Comparison of ENCODE assay signal across 10 cellular contexts in the genomic region with DNA sequence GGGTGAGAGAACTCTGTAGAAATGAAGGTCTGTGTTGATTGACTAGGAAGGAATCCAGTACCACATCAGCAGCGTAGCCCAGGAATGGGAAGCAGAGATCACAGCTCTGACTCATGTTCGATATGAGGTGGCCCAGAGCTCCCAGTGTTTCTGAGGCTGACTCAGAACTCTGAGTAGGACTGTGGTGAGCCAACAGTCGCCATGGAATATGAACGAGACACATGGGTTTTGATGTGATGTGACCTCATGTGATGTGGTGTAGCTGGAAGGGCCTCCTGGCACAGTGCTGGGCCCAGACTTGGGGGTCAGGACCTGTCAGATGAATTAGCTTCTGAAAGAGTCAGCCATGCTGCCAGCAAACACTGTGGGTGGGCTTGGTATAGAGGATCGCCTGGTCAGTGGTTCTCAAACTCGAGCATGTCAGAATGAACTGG.
A peak's percentile ranks its signal among the peaks of the same experiment; 100 is the strongest.
DNase-seq lines count a peak whose midpoint lies in the region; ATAC-seq and TF ChIP-seq lines count a peak whose summit lies in the region.
"Had no signal": no experiment of that assay in that cellular context is flagged by ENCODE, and none has a peak within 500 bp of the region (broad histone marks: within the 10 kb centered on the region; RNA-seq: fewer than 3 reads in every experiment).

No MANE protein-coding gene starts in this region.

- no peak overlapping the region for H3K4me3 ChIP-seq in fibroblast of mammary gland (ENCODE audit: control insufficient read depth, low read depth, low read length)

- CTCF ChIA-PET in activated CD8-positive, alpha-beta memory T cell treated with anti-CD3 and anti-CD28 coated beads, Interleukin-2, amount 10 ng/mL, durations not matched to agents 7 days and 5 days (lab: Charles Lee): interaction anchor here (1.1 kb wide), 1 partner anchor 12 kb away, joined by 3 read pairs; no protein-coding TSS in a partner anchor

- no peak overlapping the region for H3K4me3 Mint-ChIP-seq in activated CD8-positive, alpha-beta memory T cell treated with anti-CD3 and anti-CD28 coated beads, Interleukin-2, amount 10 ng/mL, durations not matched to agents 7 days and 5 days

- H3K27me3 Mint-ChIP-seq in activated CD8-positive, alpha-beta memory T cell treated with anti-CD3 and anti-CD28 coated beads, Interleukin-2, amount 10 ng/mL, durations not matched to agents 7 days and 5 days: peaks cover 3% of the 10 kb centered on the region

- no peak for ATAC-seq in activated CD8-positive, alpha-beta memory T cell treated with anti-CD3 and anti-CD28 coated beads, Interleukin-2, amount 10 ng/mL, durations not matched to agents 7 days and 5 days
- ATAC-seq in HG02870 (IDR thresholded peaks at IDR 0.05; ENCODE audit: unreplicated experiment) (no peak), HG03095 (IDR thresholded peaks at IDR 0.05; ENCODE audit: unreplicated experiment) (no peak)
- ATAC-seq: right cardiac atrium had no signal

- no peaks in the 10 kb centered on the region for H3K9me3 Mint-ChIP-seq in activated CD8-positive, alpha-beta memory T cell treated with anti-CD3 and anti-CD28 coated beads, Interleukin-2, amount 10 ng/mL, durations not matched to agents 7 days and 5 days (ENCODE audit: low read depth)

- TF ChIP-seq CTCF in fibroblast of mammary gland (conservative IDR thresholded peaks at IDR 0.05; ENCODE audit: control insufficient read depth, insufficient read depth, low read depth, low read length): no peak

- H3K36me3 Mint-ChIP-seq in activated CD8-positive, alpha-beta memory T cell treated with anti-CD3 and anti-CD28 coated beads, Interleukin-2, amount 10 ng/mL, durations not matched to agents 7 days and 5 days: no peaks in the 10 kb centered on the region

- H3K4me1 Mint-ChIP-seq in activated CD8-positive, alpha-beta memory T cell treated with anti-CD3 and anti-CD28 coated beads, Interleukin-2, amount 10 ng/mL, durations not matched to agents 7 days and 5 days: no peaks in the 10 kb centered on the region

- no peak overlapping the region for H3K27ac Mint-ChIP-seq in activated CD8-positive, alpha-beta memory T cell treated with anti-CD3 and anti-CD28 coated beads, Interleukin-2, amount 10 ng/mL, durations not matched to agents 7 days and 5 days

- DNase-seq in activated CD8-positive, alpha-beta memory T cell treated with anti-CD3 and anti-CD28 coated beads, Interleukin-2, amount 50 U/mL, for 48 hours: peak; percentile 60
- DNase-seq in activated CD8-positive, alpha-beta memory T cell treated with anti-CD3 and anti-CD28 coated beads, Interleukin-2, amount 10 ng/mL, durations not matched to agents 7 days and 5 days: no peak
- DNase-seq in RPMI7951 (ENCODE audit: low read depth) (peak; percentile 86), fibroblast of mammary gland (ENCODE audit: low read depth) (peak; percentile 99), globus pallidus (ENCODE audit: low spot score) (no peak)
- peak; percentile 7 to 12 for DNase-seq in stimulated activated CD8-positive, alpha-beta memory T cell treated with anti-CD3 and anti-CD28 coated beads, Interleukin-2, amount 100 ng/mL, for 48 hours (ENCODE audit: low read depth in 2 of 2)
- DNase-seq: NCI-H1417 treated with DMSO at 0.1 percent for 48 hours, right cardiac atrium had no signal

Comparison
In these comparisons a context has a peak if more than half of its experiments do, and no peak if none do; other contexts are left out.
1. DNase-seq: peak in activated CD8-positive, alpha-beta memory T cell treated with anti-CD3 and anti-CD28 coated beads, Interleukin-2, amount 50 U/mL, for 48 hours (single experiment), RPMI7951 (single experiment), fibroblast of mammary gland (single experiment) and stimulated activated CD8-positive, alpha-beta memory T cell treated with anti-CD3 and anti-CD28 coated beads, Interleukin-2, amount 100 ng/mL, for 48 hours (2 of 2); none in activated CD8-positive, alpha-beta memory T cell treated with anti-CD3 and anti-CD28 coated beads, Interleukin-2, amount 10 ng/mL, durations not matched to agents 7 days and 5 days (single experiment) and globus pallidus (single experiment).